Comparison of ENCODE assay signal across 8 cellular contexts in the genomic region with DNA sequence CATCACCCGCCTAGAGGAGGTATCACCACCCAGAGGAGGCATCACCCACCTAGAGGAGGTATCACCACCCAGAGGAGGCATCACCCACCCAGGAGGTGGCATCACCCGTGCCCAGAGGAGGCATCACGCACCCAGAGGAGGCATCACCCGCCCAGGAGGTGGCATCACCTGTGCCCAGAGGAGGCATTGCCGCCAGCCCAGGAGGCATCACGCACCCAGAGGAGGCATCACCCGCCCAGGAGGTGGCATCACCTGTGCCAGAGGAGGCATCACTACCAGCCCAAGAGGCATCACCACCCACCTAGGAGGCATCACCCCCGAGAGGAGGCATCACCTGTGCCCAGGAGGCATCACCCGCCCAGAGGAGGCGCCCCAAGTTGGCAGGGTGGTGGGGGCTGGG. TPM values are rescaled to one million over a fixed set of nuclear protein-coding genes. Genes with fewer than 3 reads are reported as not detected.
DNase-seq lines count a peak whose midpoint lies in the region; ATAC-seq and TF ChIP-seq lines count a peak whose summit lies in the region.
"Had no signal": no experiment of that assay in that cellular context is flagged by ENCODE, and none has a peak within 500 bp of the region (broad histone marks: within the 10 kb centered on the region; RNA-seq: fewer than 3 reads in every experiment).

No MANE protein-coding gene starts in this region.

- peak overlapping the region; percentile 98 for H3K4me2 ChIP-seq in hepatocyte

- no peaks in the 10 kb centered on the region for H3K36me3 Mint-ChIP-seq in IgD-negative memory B cell
- H3K36me3 Mint-ChIP-seq in activated T-helper 17 cell treated with anti-CD3 and anti-CD28 coated beads, Interleukin-2, amount 50 U/mL, for 72 hours (ENCODE audit: low read depth): peaks cover 61% of the 10 kb centered on the region
- peaks cover 68% of the 10 kb centered on the region for H3K36me3 Mint-ChIP-seq in stimulated activated effector memory CD8-positive, alpha-beta T cell treated with anti-CD3 and anti-CD28 coated beads, Interleukin-12 subunit alpha, Interleukin-12 subunit beta, amount 100 ng/mL, for 72 hours

- H3K27ac Mint-ChIP-seq in IgD-negative memory B cell: peak overlapping the region in 2 of 3 donors; percentile 43 to 76
- H3K27ac Mint-ChIP-seq in activated T-helper 17 cell treated with anti-CD3 and anti-CD28 coated beads, Interleukin-2, amount 50 U/mL, for 72 hours: no peak overlapping the region
- peak overlapping the region; percentile 20 for H3K27ac Mint-ChIP-seq in stimulated activated effector memory CD8-positive, alpha-beta T cell treated with anti-CD3 and anti-CD28 coated beads, Interleukin-12 subunit alpha, Interleukin-12 subunit beta, amount 100 ng/mL, for 72 hours

- no peak for TF ChIP-seq CTCF in hepatocyte (IDR thresholded peaks at IDR 0.05; ENCODE audit: poor library complexity)

- H3K9me2 ChIP-seq in hepatocyte (replicated peaks; ENCODE audit: insufficient read depth): no peaks in the 10 kb centered on the region

- DNase-seq in hepatocyte (ENCODE audit: low spot score) (no peak), GDM1 (lab: John Stamatoyannopoulos, UW) (no peak), NCI-H446 (lab: John Stamatoyannopoulos, UW) (no peak)
- no peak for DNase-seq in stimulated activated effector memory CD8-positive, alpha-beta T cell treated with anti-CD3 and anti-CD28 coated beads, Interleukin-12 subunit alpha, Interleukin-12 subunit beta, amount 100 ng/mL, for 72 hours (ENCODE audit: low spot score in 2 of 2)
- DNase-seq: SIG-M5 had no signal

- H3K36me3 ChIP-seq in hepatocyte (replicated peaks; ENCODE audit: insufficient read depth, low read depth): no peaks in the 10 kb centered on the region

- no peaks in the 10 kb centered on the region for H3K27me3 Mint-ChIP-seq in IgD-negative memory B cell
- H3K27me3 Mint-ChIP-seq in activated T-helper 17 cell treated with anti-CD3 and anti-CD28 coated beads, Interleukin-2, amount 50 U/mL, for 72 hours: no peaks in the 10 kb centered on the region

- WGBS in hepatocyte (ENCODE audit: low lambda C conversion rate, missing lambda C conversion rate): over 99% methylated on average over 10 of the region's 10 CpGs

- H3K9me3 Mint-ChIP-seq in IgD-negative memory B cell: no peaks in the 10 kb centered on the region
- no peaks in the 10 kb centered on the region for H3K9me3 Mint-ChIP-seq in activated T-helper 17 cell treated with anti-CD3 and anti-CD28 coated beads, Interleukin-2, amount 50 U/mL, for 72 hours
- no peaks in the 10 kb centered on the region for H3K9me3 Mint-ChIP-seq in stimulated activated effector memory CD8-positive, alpha-beta T cell treated with anti-CD3 and anti-CD28 coated beads, Interleukin-12 subunit alpha, Interleukin-12 subunit beta, amount 100 ng/mL, for 72 hours

- H3K4me3 ChIP-seq in hepatocyte: no peak overlapping the region

- H3K4me3 Mint-ChIP-seq in IgD-negative memory B cell: peak overlapping the region; percentile 74 to 91 (median 77)
- H3K4me3 Mint-ChIP-seq in activated T-helper 17 cell treated with anti-CD3 and anti-CD28 coated beads, Interleukin-2, amount 50 U/mL, for 72 hours: peak overlapping the region; percentile 83
- H3K4me3 Mint-ChIP-seq in stimulated activated effector memory CD8-positive, alpha-beta T cell treated with anti-CD3 and anti-CD28 coated beads, Interleukin-12 subunit alpha, Interleukin-12 subunit beta, amount 100 ng/mL, for 72 hours: peak overlapping the region; percentile 81

- H3K4me1 ChIP-seq in hepatocyte (ENCODE audit: insufficient read depth): peaks cover 22% of the 10 kb centered on the region

- peaks cover 18% of the 10 kb centered on the region for H4K20me1 ChIP-seq in hepatocyte (ENCODE audit: insufficient read depth, poor library complexity, severe bottlenecking)

- peaks cover 7% of the 10 kb centered on the region for H3K27me3 ChIP-seq in hepatocyte

- no peaks in the 10 kb centered on the region for H3K9me3 ChIP-seq in hepatocyte (ENCODE audit: low read depth)

- peaks cover 25 to 31% (median 30%) of the 10 kb centered on the region in 3 donors for H3K4me1 Mint-ChIP-seq in IgD-negative memory B cell
- peaks cover 28% of the 10 kb centered on the region for H3K4me1 Mint-ChIP-seq in activated T-helper 17 cell treated with anti-CD3 and anti-CD28 coated beads, Interleukin-2, amount 50 U/mL, for 72 hours
- H3K4me1 Mint-ChIP-seq in stimulated activated effector memory CD8-positive, alpha-beta T cell treated with anti-CD3 and anti-CD28 coated beads, Interleukin-12 subunit alpha, Interleukin-12 subunit beta, amount 100 ng/mL, for 72 hours: peaks cover 46% of the 10 kb centered on the region

- no peak for ATAC-seq in activated T-helper 17 cell treated with anti-CD3 and anti-CD28 coated beads, Interleukin-2, amount 50 U/mL, for 72 hours (replicated peaks)
- no peak for ATAC-seq in stimulated activated effector memory CD8-positive, alpha-beta T cell treated with anti-CD3 and anti-CD28 coated beads, Interleukin-12 subunit alpha, Interleukin-12 subunit beta, amount 100 ng/mL, for 72 hours
- ATAC-seq in GM18907 (IDR thresholded peaks at IDR 0.05; ENCODE audit: unreplicated experiment): no peak

- no peak overlapping the region for H3K27ac ChIP-seq in hepatocyte

- peaks cover 36% of the 10 kb centered on the region for H3K79me2 ChIP-seq in hepatocyte

- H2AFZ ChIP-seq in hepatocyte: no peak overlapping the region

RNA-seq across cellular contexts. Expression of a gene that starts 2.6 kb away (rescaled TPM):
- polyA plus RNA-seq in IgD-negative memory B cell: 3.5 TPM
- total RNA-seq in activated T-helper 17 cell treated with anti-CD3 and anti-CD28 coated beads, Interleukin-2, amount 50 U/mL, for 72 hours: 10 to 100 TPM; 63.8 to 65.9 TPM
- 4.3 and 6.5 TPM in 2 replicates for total RNA-seq in hepatocyte
- 5.3 and 8.3 TPM in 2 replicates for polyA plus RNA-seq in hepatocyte
